In genomic region chr20:50804453-50805348, GRCh38 we compare ENCODE assay signal across 17 cellular contexts. TPM values are rescaled to one million over a fixed set of nuclear protein-coding genes. Genes with fewer than 3 reads are reported as not detected.
DNase-seq lines count a peak whose midpoint lies in the region; ATAC-seq and TF ChIP-seq lines count a peak whose summit lies in the region.
"Had no signal": no experiment of that assay in that cellular context is flagged by ENCODE, and none has a peak within 500 bp of the region (broad histone marks: within the 10 kb centered on the region; RNA-seq: fewer than 3 reads in every experiment).

No MANE protein-coding gene starts in this region.

- H3K4me3 ChIP-seq in GM12865 (ENCODE audit: low read depth, low read length), result peak overlapping the region; percentile 40
- H3K4me3 ChIP-seq: left ventricle myocardium inferior, pancreas, suprapubic skin had no signal

- peaks cover 23% of the 10 kb centered on the region for H3K36me3 Mint-ChIP-seq in activated B cell treated with CpG ODN at 0.5 μM for 24 hours (ENCODE audit: low read depth)
- peaks cover 15% of the 10 kb centered on the region for H3K36me3 Mint-ChIP-seq in memory B cell

- H3K4me1 Mint-ChIP-seq in activated B cell treated with CpG ODN at 0.5 μM for 24 hours (peaks cover 75% of the 10 kb centered on the region), memory B cell (peaks cover 43% of the 10 kb centered on the region)

- intact Hi-C loops in activated B cell treated with CpG ODN at 0.5 μM for 24 hours (cut with micrococcal nuclease), result loop anchor here (1.0 kb wide), 2 partner anchors 9 to 11 kb away; partner anchors contain the start of gene BCAS4

- H3K27ac Mint-ChIP-seq in activated B cell treated with CpG ODN at 0.5 μM for 24 hours (peak overlapping the region; percentile 88), memory B cell (peak overlapping the region; percentile 90)

- TF ChIP-seq CTCF in GM12865 (IDR thresholded peaks at IDR 0.05; ENCODE audit: insufficient read depth, low read depth, low read length, missing control alignments) (no peak), activated B cell treated with CpG ODN at 0.5 μM for 24 hours (IDR thresholded peaks at IDR 0.05) (no peak)

- no peaks in the 10 kb centered on the region for H3K27me3 Mint-ChIP-seq in activated B cell treated with CpG ODN at 0.5 μM for 24 hours
- no peaks in the 10 kb centered on the region for H3K27me3 Mint-ChIP-seq in memory B cell

- POLR2A ChIA-PET in activated B cell treated with CpG ODN at 0.5 μM for 24 hours (lab: Charles Lee), result interaction anchor here (0.6 to 3.0 kb wide), 4 partner anchors 9 to 77 kb away, joined by 3 to 11 read pairs (median 4); partner anchors contain the start of gene BCAS4

- no peaks in the 10 kb centered on the region for H3K9me3 Mint-ChIP-seq in activated B cell treated with CpG ODN at 0.5 μM for 24 hours
- H3K9me3 Mint-ChIP-seq in memory B cell, result peaks cover under 1% of the 10 kb centered on the region

- H3K4me3 Mint-ChIP-seq in activated B cell treated with CpG ODN at 0.5 μM for 24 hours, result peak overlapping the region; percentile 65
- peak overlapping the region; percentile 66 for H3K4me3 Mint-ChIP-seq in memory B cell

- peak; percentile 62 for DNase-seq in GM12865 (ENCODE audit: low read depth)
- DNase-seq in activated B cell treated with CpG ODN at 0.5 μM for 24 hours, result no peak
- no peak for DNase-seq in memory B cell (ENCODE audit: low spot score in 2 of 2)
- DNase-seq in GF-D8 (lab: John Stamatoyannopoulos, UW), result no peak
- DNase-seq in cerebellar cortex (ENCODE audit: low spot score), result no peak
- DNase-seq: cortex of kidney; DMS53; foreskin melanocyte; HCEC 1CT; left ventricle myocardium inferior; NCI-H510A; pancreas; stimulated activated CD4-positive, alpha-beta T cell treated with anti-CD3 and anti-CD28 coated beads, Interleukin-2, amount 100 ng/mL, for 24 hours had no signal

- ATAC-seq in GM21825 (IDR thresholded peaks at IDR 0.05; ENCODE audit: unreplicated experiment) (peak; percentile 46), activated B cell treated with CpG ODN at 0.5 μM for 24 hours (ENCODE audit: low read depth) (peak; percentile 49), memory B cell (ENCODE audit: low read depth) (peak; percentile 48), GM19397 (IDR thresholded peaks at IDR 0.05; ENCODE audit: unreplicated experiment) (no peak)
- ATAC-seq: SK-N-SH treated with all-trans-retinoic acid at 6 μM for 48 hours had no signal

- CTCF ChIA-PET in activated B cell treated with CpG ODN at 0.5 μM for 24 hours (lab: Charles Lee), result interaction anchor here (0.8 to 1.6 kb wide), 3 partner anchors 10 to 127 kb away, joined by 3 to 12 read pairs (median 6); partner anchors contain the start of genes ADNP and BCAS4

RNA-seq across cellular contexts. Expression of gene BCAS4, which starts 9.8 kb away (rescaled TPM):
- 43.2 and 46.7 TPM in 2 replicates for total RNA-seq in activated B cell treated with CpG ODN at 0.5 μM for 24 hours
